In genomic region chr12:991350-992278, GRCh38 we compare ENCODE assay signal across 1 cellular context.
TF ChIP-seq lines count a peak whose summit lies in the region.

No MANE protein-coding gene starts in this region.

TF ChIP-seq in A549, 52 proteins besides CTCF, POLR2A, EP300 and RAD21 (continued from another document):
- TF ChIP-seq ATOH8 (CRISPR knock-in tag; IDR thresholded peaks at IDR 0.05; ENCODE audit: low read depth), result no peak
- no peak for TF ChIP-seq SMC3 (IDR thresholded peaks at IDR 0.05)
